8 cellular contexts compared by ENCODE assay signal in the genomic region with DNA sequence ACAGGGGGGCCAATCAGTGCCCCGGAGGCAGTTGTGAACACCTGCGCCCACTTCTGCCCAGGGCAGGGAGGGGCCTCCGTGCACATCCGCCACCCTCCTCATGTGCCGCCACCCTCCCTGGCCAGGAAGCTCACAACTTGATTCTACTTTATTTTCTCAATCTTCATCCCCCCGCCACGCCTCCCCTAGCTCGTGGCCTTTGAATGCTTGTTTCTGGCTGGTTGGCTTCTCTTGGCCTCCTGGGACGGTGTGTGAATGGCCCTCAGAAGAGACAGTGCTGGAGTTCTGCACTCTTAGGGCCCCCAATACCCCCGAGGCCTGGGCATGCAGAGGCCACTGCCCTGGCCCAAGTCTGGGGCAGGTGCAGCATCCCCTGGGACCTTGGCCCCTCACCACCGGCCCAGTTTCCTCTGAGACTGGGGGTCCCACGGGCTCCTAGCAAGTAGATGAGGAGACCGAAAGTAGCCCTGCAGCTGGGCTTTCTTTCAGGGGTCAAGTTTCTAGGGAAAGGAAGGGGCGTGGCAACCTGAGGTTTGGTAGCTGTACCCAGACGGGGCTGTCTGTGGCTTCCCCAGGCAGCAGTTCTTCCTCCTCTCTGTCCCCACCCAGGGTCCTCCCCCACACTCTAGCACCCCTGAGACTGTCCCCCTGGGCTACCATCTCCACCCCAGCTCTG. TPM values are rescaled to one million over a fixed set of nuclear protein-coding genes. Genes with fewer than 3 reads are reported as not detected.
DNase-seq lines count a peak whose midpoint lies in the region; ATAC-seq and TF ChIP-seq lines count a peak whose summit lies in the region.

No MANE protein-coding gene starts in this region.

- peak overlapping the region; percentile 89 for H3K4me3 Mint-ChIP-seq in HFFc6
- H3K4me3 Mint-ChIP-seq in activated CD4-positive, alpha-beta T cell treated with anti-CD3 and anti-CD28 coated beads, Interleukin-2, amount 10 ng/mL, durations not matched to agents 7 days and 5 days = peak overlapping the region; percentile 90

- H3K4me3 ChIP-seq in ACC112 (ENCODE audit: low read depth, low read length) (peak overlapping the region; percentile 98), foreskin fibroblast (ENCODE audit: low read depth in 1 of 2, low read length in 2 of 2) (peak overlapping the region; percentile 71 to 72)

- POLR2A ChIA-PET in activated CD4-positive, alpha-beta T cell treated with anti-CD3 and anti-CD28 coated beads, Interleukin-2, amount 10 ng/mL, durations not matched to agents 7 days and 5 days (lab: Charles Lee) = no interaction called here

- H3K27me3 Mint-ChIP-seq in HFFc6 (ENCODE audit: insufficient read depth) = peaks cover 10% of the 10 kb centered on the region
- H3K27me3 Mint-ChIP-seq in activated CD4-positive, alpha-beta T cell treated with anti-CD3 and anti-CD28 coated beads, Interleukin-2, amount 10 ng/mL, durations not matched to agents 7 days and 5 days = peaks cover 6% of the 10 kb centered on the region

- no peak for TF ChIP-seq CTCF in HFFc6 (IDR thresholded peaks at IDR 0.05)
- no peak for TF ChIP-seq CTCF in foreskin fibroblast (IDR thresholded peaks at IDR 0.05; ENCODE audit: low read depth, low read length)

- H3K27ac Mint-ChIP-seq in HFFc6 = no peak overlapping the region
- peak overlapping the region; percentile 83 for H3K27ac Mint-ChIP-seq in activated CD4-positive, alpha-beta T cell treated with anti-CD3 and anti-CD28 coated beads, Interleukin-2, amount 10 ng/mL, durations not matched to agents 7 days and 5 days

- DNase-seq in HFFc6 (no peak), foreskin fibroblast (no peak), SHP77 treated with DMSO at 0.1 percent for 48 hours (lab: John Stamatoyannopoulos, UW) (no peak), GOT3 (lab: John Stamatoyannopoulos, UW) (no peak)
- DNase-seq in activated CD4-positive, alpha-beta T cell treated with anti-CD3 and anti-CD28 coated beads, Interleukin-2, amount 10 ng/mL, durations not matched to agents 7 days and 5 days = peak; percentile 77
- peak; percentile 36 for DNase-seq in stimulated activated naive CD4-positive, alpha-beta T cell treated with Interleukin-2 at 50 U/mL for 16 hours (lab: John Stamatoyannopoulos, UW)

- H3K79me2 ChIP-seq in ACC112 (ENCODE audit: control insufficient read depth, insufficient read depth, low read length, unreplicated experiment) = peaks cover 5% of the 10 kb centered on the region

- H3K27me3 ChIP-seq in ACC112 (ENCODE audit: insufficient read depth, low read length) = no peaks in the 10 kb centered on the region

- H3K4me1 Mint-ChIP-seq in HFFc6 (ENCODE audit: low read depth) = peaks cover 8% of the 10 kb centered on the region; the same call in 1 of the 2 replicates
- H3K4me1 Mint-ChIP-seq in activated CD4-positive, alpha-beta T cell treated with anti-CD3 and anti-CD28 coated beads, Interleukin-2, amount 10 ng/mL, durations not matched to agents 7 days and 5 days = peaks cover 50% of the 10 kb centered on the region

- H2AFZ ChIP-seq in ACC112 (ENCODE audit: low read length, unreplicated experiment) = no peak overlapping the region

- CTCF ChIA-PET in activated CD4-positive, alpha-beta T cell treated with anti-CD3 and anti-CD28 coated beads, Interleukin-2, amount 10 ng/mL, durations not matched to agents 7 days and 5 days (lab: Charles Lee) = interaction anchor here (0.9 to 5.1 kb wide), 6 partner anchors 12 to 208 kb away, joined by 3 to 30 read pairs (median 6); no protein-coding TSS in a partner anchor

- no peaks in the 10 kb centered on the region for H3K9me3 Mint-ChIP-seq in HFFc6
- H3K9me3 Mint-ChIP-seq in activated CD4-positive, alpha-beta T cell treated with anti-CD3 and anti-CD28 coated beads, Interleukin-2, amount 10 ng/mL, durations not matched to agents 7 days and 5 days = no peaks in the 10 kb centered on the region

- no peak overlapping the region for H3K27ac ChIP-seq in ACC112 (ENCODE audit: low read depth, low read length)

- no peaks in the 10 kb centered on the region for H3K36me3 Mint-ChIP-seq in HFFc6 (ENCODE audit: low read depth)
- peaks cover 34% of the 10 kb centered on the region for H3K36me3 Mint-ChIP-seq in activated CD4-positive, alpha-beta T cell treated with anti-CD3 and anti-CD28 coated beads, Interleukin-2, amount 10 ng/mL, durations not matched to agents 7 days and 5 days (ENCODE audit: low read depth)

- no peak for ATAC-seq in HG03378 (IDR thresholded peaks at IDR 0.05; ENCODE audit: unreplicated experiment)

- peaks cover 21% of the 10 kb centered on the region for H3K4me1 ChIP-seq in ACC112 (ENCODE audit: control insufficient read depth, insufficient read depth, low read length, unreplicated experiment)

- no peaks in the 10 kb centered on the region for H3K36me3 ChIP-seq in ACC112 (ENCODE audit: insufficient read depth, low read length)

RNA-seq across cellular contexts. Expression of a gene that starts 1.3 kb away (rescaled TPM):
- total RNA-seq in HFFc6 (2021; fragmentation: NEBNext Ultra II Directional; extraction: Animal tissue kit (Norgen Biotek cat#: 25700)) = 10 to 100 TPM; 11.0 to 16.3 (median 12.9) TPM
- 100 to 1,000 TPM; 105 to 107 TPM for total RNA-seq in activated CD4-positive, alpha-beta T cell treated with anti-CD3 and anti-CD28 coated beads, Interleukin-2, amount 10 ng/mL, durations not matched to agents 7 days and 5 days

RNA-seq across cellular contexts. Expression of a gene that starts 1.9 kb away (rescaled TPM):
- total RNA-seq in HFFc6 (2021; fragmentation: NEBNext Ultra II Directional; extraction: Animal tissue kit (Norgen Biotek cat#: 25700)) = under 1 TPM; 0.27 to 1.00 (median 0.41) TPM
- total RNA-seq in activated CD4-positive, alpha-beta T cell treated with anti-CD3 and anti-CD28 coated beads, Interleukin-2, amount 10 ng/mL, durations not matched to agents 7 days and 5 days = 1 to 10 TPM; 1.6 TPM

RNA-seq across cellular contexts. Expression of a gene that starts 6.2 kb away (rescaled TPM):
- not detected for total RNA-seq in HFFc6 (2021; fragmentation: NEBNext Ultra II Directional; extraction: Animal tissue kit (Norgen Biotek cat#: 25700))
- total RNA-seq in activated CD4-positive, alpha-beta T cell treated with anti-CD3 and anti-CD28 coated beads, Interleukin-2, amount 10 ng/mL, durations not matched to agents 7 days and 5 days = under 1 TPM; 0.44 to 0.89 TPM

RNA-seq across cellular contexts. Expression of a gene that starts 15.0 kb away (rescaled TPM):
- total RNA-seq in HFFc6 (2021; fragmentation: NEBNext Ultra II Directional; extraction: Animal tissue kit (Norgen Biotek cat#: 25700)) = 10 to 100 TPM; 36.8 to 47.4 (median 41.5) TPM
- total RNA-seq in activated CD4-positive, alpha-beta T cell treated with anti-CD3 and anti-CD28 coated beads, Interleukin-2, amount 10 ng/mL, durations not matched to agents 7 days and 5 days = 10 to 100 TPM; 47.6 to 57.9 TPM

RNA-seq across cellular contexts. Expression of a gene that starts 28.6 kb away (rescaled TPM):
- under 1 TPM in 2 of 6 experiments, not detected in 4; 0.10 to 0.17 TPM for total RNA-seq in HFFc6 (2021; fragmentation: NEBNext Ultra II Directional; extraction: Animal tissue kit (Norgen Biotek cat#: 25700))
- total RNA-seq in activated CD4-positive, alpha-beta T cell treated with anti-CD3 and anti-CD28 coated beads, Interleukin-2, amount 10 ng/mL, durations not matched to agents 7 days and 5 days = under 1 TPM; 0.10 to 0.15 TPM

Comparison
In these comparisons a context has a peak if more than half of its experiments do, and no peak if none do; other contexts are left out.
1. DNase-seq: peak in activated CD4-positive, alpha-beta T cell treated with anti-CD3 and anti-CD28 coated beads, Interleukin-2, amount 10 ng/mL, durations not matched to agents 7 days and 5 days (single experiment) and stimulated activated naive CD4-positive, alpha-beta T cell treated with Interleukin-2 at 50 U/mL for 16 hours (single experiment); none in HFFc6 (single experiment), foreskin fibroblast (0 of 2), SHP77 treated with DMSO at 0.1 percent for 48 hours (single experiment) and GOT3 (single experiment).
2. RNA of a gene that starts 1.3 kb away (total RNA-seq): 105 to 107 TPM in activated CD4-positive, alpha-beta T cell treated with anti-CD3 and anti-CD28 coated beads, Interleukin-2, amount 10 ng/mL, durations not matched to agents 7 days and 5 days; 11.0 to 16.3 TPM in HFFc6; every median in the first group is over 4 times any median in the second.